7 cellular contexts compared by ENCODE assay signal in genomic region chr3:47282424-47283192, GRCh38. TPM values are rescaled to one million over a fixed set of nuclear protein-coding genes. Genes with fewer than 3 reads are reported as not detected.
DNase-seq lines count a peak whose midpoint lies in the region; ATAC-seq and TF ChIP-seq lines count a peak whose summit lies in the region.

Gene KIF9 (minus strand): TSS chr3:47282799. CDS start chr3:47277374, 5,425 bp downstream.
Gene KLHL18 (plus strand): TSS chr3:47282944. CDS start chr3:47282966, 22 bp downstream.

- H3K4me3 ChIP-seq in hepatocyte: peak within 1 kb of the TSS; percentile 35

- peak within 1 kb of the TSS; percentile 96 for H3K27ac ChIP-seq in hepatocyte

- 2% methylated on average over 78 of the region's 82 CpGs for WGBS in hepatocyte (ENCODE audit: low lambda C conversion rate, missing lambda C conversion rate)

- H4K20me1 ChIP-seq in hepatocyte (ENCODE audit: insufficient read depth, poor library complexity, severe bottlenecking): no peaks in the 10 kb centered on the region

- H3K4me1 ChIP-seq in hepatocyte (ENCODE audit: insufficient read depth): peaks cover 12% of the 10 kb centered on the region

- peak within 1 kb of the TSS; percentile 62 for H2AFZ ChIP-seq in hepatocyte

- H3K79me2 ChIP-seq in hepatocyte: peaks cover 52% of the 10 kb centered on the region

- no peaks in the 10 kb centered on the region for H3K36me3 ChIP-seq in hepatocyte (replicated peaks; ENCODE audit: insufficient read depth, low read depth)

- peak within 1 kb of the TSS; percentile 91 for H3K4me2 ChIP-seq in hepatocyte

- peak; percentile 21 for DNase-seq in NCI-H187 treated with DMSO at 0.1 percent for 48 hours (lab: John Stamatoyannopoulos, UW)
- peak; percentile 96 for DNase-seq in T-helper 9 cell
- peak; percentile 97 for DNase-seq in astrocyte of the hippocampus (ENCODE audit: low read depth, low spot score)
- DNase-seq in hepatocyte (ENCODE audit: low spot score): peak; percentile 97
- DNase-seq in retina: peak; percentile 99

- no peaks in the 10 kb centered on the region for H3K27me3 ChIP-seq in hepatocyte

- TF ChIP-seq CTCF in hepatocyte (IDR thresholded peaks at IDR 0.05; ENCODE audit: poor library complexity): no peak

- no peaks in the 10 kb centered on the region for H3K9me2 ChIP-seq in hepatocyte (replicated peaks; ENCODE audit: insufficient read depth)

- peak; percentile 79 for TF ChIP-seq POLR2A in GM18505 (IDR thresholded peaks at IDR 0.05; ENCODE audit: borderline replicate concordance, extremely low read depth, insufficient read depth, insufficient read length)

- ATAC-seq in GM18505 (IDR thresholded peaks at IDR 0.05; ENCODE audit: unreplicated experiment) (peak; percentile 81), HG02943 (IDR thresholded peaks at IDR 0.05; ENCODE audit: low read depth, unreplicated experiment) (peak; percentile 79)

- no peaks in the 10 kb centered on the region for H3K9me3 ChIP-seq in hepatocyte (ENCODE audit: low read depth)

RNA-seq across cellular contexts. Expression of gene KIF9, which starts in this region (rescaled TPM):
- total RNA-seq in hepatocyte: 4.2 and 10.4 TPM in 2 replicates
- polyA plus RNA-seq in hepatocyte: 5.3 and 9.8 TPM in 2 replicates

RNA-seq across cellular contexts. Expression of gene KLHL18, which starts in this region (rescaled TPM):
- total RNA-seq in hepatocyte: 10.8 and 11.6 TPM in 2 replicates
- 13.6 and 15.1 TPM in 2 replicates for polyA plus RNA-seq in hepatocyte

Comparison
In these comparisons a context has a peak if more than half of its experiments do, and no peak if none do; other contexts are left out.
1. Peak in every context shown above with its lines: DNase-seq, ATAC-seq, H3K4me3 ChIP-seq and H3K27ac ChIP-seq.
2. DNase-seq: peak in every context shown above with its lines; median percentile 99 in retina; 97 in astrocyte of the hippocampus; 97 in hepatocyte; 96 in T-helper 9 cell; 21 in NCI-H187 treated with DMSO at 0.1 percent for 48 hours.